23 cellular contexts compared by ENCODE assay signal in genomic region chr9:114994716-114995115, GRCh38.
DNase-seq lines count a peak whose midpoint lies in the region; ATAC-seq and TF ChIP-seq lines count a peak whose summit lies in the region.
"Had no signal": no experiment of that assay in that cellular context is flagged by ENCODE, and none has a peak within 500 bp of the region (broad histone marks: within the 10 kb centered on the region; RNA-seq: fewer than 3 reads in every experiment).

No MANE protein-coding gene starts in this region.

- H3K36me3 ChIP-seq in neutrophil, result no peaks in the 10 kb centered on the region
- H3K36me3 ChIP-seq: MG63, SJCRH30 had no signal

- H3K27ac ChIP-seq in neutrophil, result peak overlapping the region; percentile 95
- H3K27ac ChIP-seq: 22Rv1, PC-9, SJCRH30 had no signal

- H3K27me3 ChIP-seq in neutrophil, result peaks cover under 1% of the 10 kb centered on the region
- H3K27me3 ChIP-seq: MG63, SJCRH30 had no signal

- peaks cover 60% of the 10 kb centered on the region for H3K4me1 Mint-ChIP-seq in stimulated activated naive CD8-positive, alpha-beta T cell treated with anti-CD3 and anti-CD28 coated beads, Interleukin-15, amount 100 ng/mL, for 72 hours
- H3K4me1 Mint-ChIP-seq: GM23338 had no signal

- no peak overlapping the region for H3K4me3 Mint-ChIP-seq in stimulated activated naive CD8-positive, alpha-beta T cell treated with anti-CD3 and anti-CD28 coated beads, Interleukin-15, amount 100 ng/mL, for 72 hours
- H3K4me3 Mint-ChIP-seq: B cell, GM23338, H9 had no signal

- H3K9me3 ChIP-seq in neutrophil, result no peaks in the 10 kb centered on the region
- H3K9me3 ChIP-seq: MG63, SJCRH30 had no signal

- DNase-seq in NOMO-1 treated with DMSO at 0.1 percent for 48 hours (lab: John Stamatoyannopoulos, UW; ENCODE audit: unreplicated experiment), result peak; percentile 27
- DNase-seq in NOMO-1 treated with dmso at 0.1 percent for 144 hours (lab: John Stamatoyannopoulos, UW; ENCODE audit: unreplicated experiment), result no peak
- no peak for DNase-seq in stimulated activated naive CD8-positive, alpha-beta T cell treated with anti-CD3 and anti-CD28 coated beads, Interleukin-15, Interleukin-2, amounts not matched to agents 100 U/mL and 50 U/mL, for 24 hours
- no peak for DNase-seq in stimulated activated naive CD8-positive, alpha-beta T cell treated with anti-CD3 and anti-CD28 coated beads, Interleukin-15, amount 100 ng/mL, for 72 hours
- DNase-seq in NCI-H82 (lab: John Stamatoyannopoulos, UW), result no peak
- DNase-seq in stimulated activated naive CD4-positive, alpha-beta T cell treated with Interleukin-2 at 50 U/mL for 16 hours (lab: John Stamatoyannopoulos, UW), result no peak
- DNase-seq: DMS153, DND-41, H9, KBM-7, MG63, NCI-H1105 treated with DMSO at 0.1 percent for 48 hours, NCI-H146, NCI-H1930, NCI-H2107, NCI-H524, NCI-H748 treated with DMSO at 0.1 percent for 48 hours, PC-9, SJCRH30 had no signal

- H3K27me3 Mint-ChIP-seq in stimulated activated naive CD8-positive, alpha-beta T cell treated with anti-CD3 and anti-CD28 coated beads, Interleukin-15, amount 100 ng/mL, for 72 hours, result no peaks in the 10 kb centered on the region

- TF ChIP-seq CTCF in neutrophil (IDR thresholded peaks at IDR 0.05), result no peak

- H3K9me3 Mint-ChIP-seq in stimulated activated naive CD8-positive, alpha-beta T cell treated with anti-CD3 and anti-CD28 coated beads, Interleukin-15, amount 100 ng/mL, for 72 hours, result no peaks in the 10 kb centered on the region
- H3K9me3 Mint-ChIP-seq: GM23338, H9 had no signal

- peak overlapping the region in 1 of 2 donors; percentile 80 for H3K27ac Mint-ChIP-seq in stimulated activated naive CD8-positive, alpha-beta T cell treated with anti-CD3 and anti-CD28 coated beads, Interleukin-15, amount 100 ng/mL, for 72 hours
- H3K27ac Mint-ChIP-seq: B cell, GM23338, H9 had no signal

- peaks cover 52 to 76% of the 10 kb centered on the region in 2 experiments for H3K4me1 ChIP-seq in neutrophil (ENCODE audit: control insufficient read depth in 1 of 2, insufficient read depth in 1 of 2, low read depth in 1 of 2, low read length in 1 of 2)
- H3K4me1 ChIP-seq: SJCRH30 had no signal

- peak; percentile 55 for ATAC-seq in stimulated activated naive CD8-positive, alpha-beta T cell treated with anti-CD3 and anti-CD28 coated beads, Interleukin-15, Interleukin-2, amounts not matched to agents 100 U/mL and 50 U/mL, for 24 hours
- ATAC-seq in stimulated activated naive CD8-positive, alpha-beta T cell treated with anti-CD3 and anti-CD28 coated beads, Interleukin-15, amount 100 ng/mL, for 72 hours, result no peak
- ATAC-seq: GM23338 had no signal

- peak overlapping the region in 1 of 2 experiments; percentile 43 for H3K4me3 ChIP-seq in neutrophil (ENCODE audit: low read depth in 1 of 2, low read length in 1 of 2)
- H3K4me3 ChIP-seq: GM23338, MG63, PC-9, SJCRH30 had no signal
